9 cellular contexts compared by ENCODE assay signal in the genomic region with DNA sequence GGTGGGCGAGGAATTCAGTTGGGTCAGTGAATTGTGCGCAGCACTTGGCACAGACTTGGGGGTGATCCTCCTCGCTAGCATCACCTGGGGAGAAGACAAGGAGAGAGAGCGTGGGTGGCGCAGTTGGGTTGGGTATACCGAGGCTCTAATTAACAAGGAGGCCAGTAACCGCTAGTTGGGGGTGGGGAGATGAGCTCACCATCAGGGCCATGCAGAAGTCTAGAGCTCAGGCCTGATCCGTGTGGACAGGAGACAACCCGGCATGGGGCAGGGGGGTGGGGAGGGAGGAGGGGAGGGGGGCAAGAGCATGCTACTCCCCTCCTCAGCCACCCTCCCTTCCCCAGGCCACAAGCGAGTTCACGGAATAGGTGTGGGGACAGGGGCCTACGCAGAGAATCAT. TPM values are rescaled to one million over a fixed set of nuclear protein-coding genes. Genes with fewer than 3 reads are reported as not detected.
DNase-seq lines count a peak whose midpoint lies in the region; ATAC-seq and TF ChIP-seq lines count a peak whose summit lies in the region.
"Had no signal": no experiment of that assay in that cellular context is flagged by ENCODE, and none has a peak within 500 bp of the region (broad histone marks: within the 10 kb centered on the region; RNA-seq: fewer than 3 reads in every experiment).

No MANE protein-coding gene starts in this region.

- H3K4me3 ChIP-seq in WERI-Rb-1 (ENCODE audit: low read depth, low read length): peak overlapping the region; percentile 83

- H3K27me3 ChIP-seq in WERI-Rb-1 (ENCODE audit: insufficient read depth, low read depth, severe bottlenecking): no peaks in the 10 kb centered on the region

- peaks cover 9% of the 10 kb centered on the region for H3K9me3 Mint-ChIP-seq in glutamatergic neuron (ENCODE audit: unreplicated experiment)

- H3K27ac Mint-ChIP-seq in glutamatergic neuron (ENCODE audit: unreplicated experiment): peak overlapping the region; percentile 97

- no peaks in the 10 kb centered on the region for H3K9me3 ChIP-seq in WERI-Rb-1 (ENCODE audit: severe bottlenecking)

- TF ChIP-seq CTCF in WERI-Rb-1 (IDR thresholded peaks at IDR 0.05; ENCODE audit: low read depth, low read length): no peak
- no peak for TF ChIP-seq CTCF in glutamatergic neuron (IDR thresholded peaks at IDR 0.05; ENCODE audit: partially characterized antibody, unreplicated experiment)

- DNase-seq in NCI-H1105 treated with DMSO at 0.1 percent for 48 hours (lab: John Stamatoyannopoulos, UW): peak; percentile 11
- DNase-seq in NCI-H1105 (lab: John Stamatoyannopoulos, UW): no peak
- peak; percentile 75 for DNase-seq in WERI-Rb-1
- DNase-seq in glutamatergic neuron: peak; percentile 30
- peak; percentile 36 for DNase-seq in putamen (ENCODE audit: low spot score)
- DNase-seq in NCI-H1436 (lab: John Stamatoyannopoulos, UW): no peak
- no peak for DNase-seq in HUDEP-2 (lab: John Stamatoyannopoulos, UW; ENCODE audit: unreplicated experiment in 76 of 76)

- peaks cover 41% of the 10 kb centered on the region for H3K36me3 ChIP-seq in WERI-Rb-1

- peaks cover 19% of the 10 kb centered on the region for H3K27me3 Mint-ChIP-seq in glutamatergic neuron (ENCODE audit: unreplicated experiment)

- H3K36me3 Mint-ChIP-seq in glutamatergic neuron (ENCODE audit: unreplicated experiment): peaks cover 13% of the 10 kb centered on the region

- peak overlapping the region; percentile 93 for H3K4me3 Mint-ChIP-seq in glutamatergic neuron (ENCODE audit: unreplicated experiment)

- no peak for ATAC-seq in HG03442 (IDR thresholded peaks at IDR 0.05; ENCODE audit: unreplicated experiment)

- H3K4me1 Mint-ChIP-seq in glutamatergic neuron (ENCODE audit: low read depth, unreplicated experiment): peaks cover 8% of the 10 kb centered on the region

- H3K27ac ChIP-seq in WERI-Rb-1: peak overlapping the region; percentile 97

RNA-seq across cellular contexts. Expression of gene SALL2, which starts 0.6 kb away (rescaled TPM):
- total RNA-seq in glutamatergic neuron (ENCODE audit: unreplicated experiment): 62.9 TPM

RNA-seq across cellular contexts. Expression of gene METTL3, which starts 14.4 kb away (rescaled TPM):
- 90.0 TPM for total RNA-seq in glutamatergic neuron (ENCODE audit: unreplicated experiment)

RNA-seq across cellular contexts. Expression of gene TOX4, which starts 48.6 kb away (rescaled TPM):
- 63.0 TPM for total RNA-seq in glutamatergic neuron (ENCODE audit: unreplicated experiment)

RNA-seq across cellular contexts. Expression of gene RAB2B, which starts 48.8 kb away (rescaled TPM):
- total RNA-seq in glutamatergic neuron (ENCODE audit: unreplicated experiment): 75.2 TPM

RNA-seq across cellular contexts. Expression of gene OR10G3, which starts 54.3 kb away (rescaled TPM):
- not detected for total RNA-seq in glutamatergic neuron (ENCODE audit: unreplicated experiment)
- total RNA-seq: activated CD8-positive, alpha-beta memory T cell treated with anti-CD3 and anti-CD28 coated beads for 36 hours had no signal

Comparison
In these comparisons a context has a peak if more than half of its experiments do, and no peak if none do; other contexts are left out.
1. DNase-seq: peak in NCI-H1105 treated with DMSO at 0.1 percent for 48 hours (single experiment), WERI-Rb-1 (single experiment), glutamatergic neuron (single experiment) and putamen (single experiment); none in NCI-H1105 (single experiment), NCI-H1436 (single experiment) and HUDEP-2 (0 of 76).